8 cellular contexts compared by ENCODE assay signal in genomic region chr5:139438707-139439012, GRCh38. TPM values are rescaled to one million over a fixed set of nuclear protein-coding genes. Genes with fewer than 3 reads are reported as not detected.
DNase-seq lines count a peak whose midpoint lies in the region; ATAC-seq lines count a peak whose summit lies in the region.

No MANE protein-coding gene starts in this region.

- peak overlapping the region; percentile 94 for H3K4me3 Mint-ChIP-seq in activated T-cell treated with anti-CD3 and anti-CD28 coated beads, Interleukin-2, amount 50 U/mL, for 24 hours
- peak overlapping the region; percentile 92 for H3K4me3 Mint-ChIP-seq in activated naive CD8-positive, alpha-beta T cell treated with anti-CD3 and anti-CD28 coated beads, Interleukin-2, amount 50 U/mL, for 24 hours

- DNase-seq in activated T-cell treated with anti-CD3 and anti-CD28 coated beads, Interleukin-2, amount 50 U/mL, for 24 hours, result no peak
- DNase-seq in activated T-cell treated with anti-CD3 and anti-CD28 coated beads for 4 hours (no peak), globus pallidus (ENCODE audit: low spot score) (no peak)
- no peak for DNase-seq in activated naive CD8-positive, alpha-beta T cell treated with anti-CD3 and anti-CD28 coated beads, Interleukin-2, amount 50 U/mL, for 24 hours
- no peak for DNase-seq in stimulated activated CD4-positive, alpha-beta T cell treated with anti-CD3 and anti-CD28 coated beads, Interleukin-4, amount 100 ng/mL, for 24 hours

- peaks cover 57% of the 10 kb centered on the region for H3K4me1 Mint-ChIP-seq in activated T-cell treated with anti-CD3 and anti-CD28 coated beads, Interleukin-2, amount 50 U/mL, for 24 hours (ENCODE audit: low read depth)
- peaks cover 52% of the 10 kb centered on the region for H3K4me1 Mint-ChIP-seq in activated naive CD8-positive, alpha-beta T cell treated with anti-CD3 and anti-CD28 coated beads, Interleukin-2, amount 50 U/mL, for 24 hours

- no peaks in the 10 kb centered on the region for H3K9me3 Mint-ChIP-seq in activated T-cell treated with anti-CD3 and anti-CD28 coated beads, Interleukin-2, amount 50 U/mL, for 24 hours
- H3K9me3 Mint-ChIP-seq in activated naive CD8-positive, alpha-beta T cell treated with anti-CD3 and anti-CD28 coated beads, Interleukin-2, amount 50 U/mL, for 24 hours, result no peaks in the 10 kb centered on the region

- H3K27ac ChIP-seq in layer of hippocampus (ENCODE audit: low read depth, low read length), result peak overlapping the region; percentile 52
- peak overlapping the region; percentile 33 for H3K27ac ChIP-seq in thymus (ENCODE audit: low read depth)

- 53% methylated on average over 8 of the region's 8 CpGs for WGBS in thymus

- no peaks in the 10 kb centered on the region for H3K36me3 ChIP-seq in thymus (ENCODE audit: control insufficient read depth, insufficient read depth)

- H3K27me3 ChIP-seq in layer of hippocampus (ENCODE audit: control insufficient read depth, insufficient read depth, low read length) (no peaks in the 10 kb centered on the region), thymus (ENCODE audit: control insufficient read depth, insufficient read depth) (no peaks in the 10 kb centered on the region)

- H3K27ac Mint-ChIP-seq in activated T-cell treated with anti-CD3 and anti-CD28 coated beads, Interleukin-2, amount 50 U/mL, for 24 hours, result peak overlapping the region; percentile 99
- H3K27ac Mint-ChIP-seq in activated naive CD8-positive, alpha-beta T cell treated with anti-CD3 and anti-CD28 coated beads, Interleukin-2, amount 50 U/mL, for 24 hours, result peak overlapping the region; percentile 98

- peaks cover 37% of the 10 kb centered on the region for H3K36me3 Mint-ChIP-seq in activated T-cell treated with anti-CD3 and anti-CD28 coated beads, Interleukin-2, amount 50 U/mL, for 24 hours (ENCODE audit: low read depth)
- H3K36me3 Mint-ChIP-seq in activated naive CD8-positive, alpha-beta T cell treated with anti-CD3 and anti-CD28 coated beads, Interleukin-2, amount 50 U/mL, for 24 hours (ENCODE audit: low read depth), result peaks cover 13% of the 10 kb centered on the region

- H3K4me3 ChIP-seq in thymus (ENCODE audit: low read length), result peak overlapping the region; percentile 54

- H3K27me3 Mint-ChIP-seq in activated T-cell treated with anti-CD3 and anti-CD28 coated beads, Interleukin-2, amount 50 U/mL, for 24 hours, result no peaks in the 10 kb centered on the region
- no peaks in the 10 kb centered on the region for H3K27me3 Mint-ChIP-seq in activated naive CD8-positive, alpha-beta T cell treated with anti-CD3 and anti-CD28 coated beads, Interleukin-2, amount 50 U/mL, for 24 hours

- no peak for ATAC-seq in activated naive CD8-positive, alpha-beta T cell treated with anti-CD3 and anti-CD28 coated beads, Interleukin-2, amount 50 U/mL, for 24 hours
- no peak for ATAC-seq in HG02840 (IDR thresholded peaks at IDR 0.05; ENCODE audit: low FRiP score, unreplicated experiment)

- no peaks in the 10 kb centered on the region for H3K9me3 ChIP-seq in thymus (ENCODE audit: control insufficient read depth)

- peaks cover 9% of the 10 kb centered on the region for H3K4me1 ChIP-seq in thymus (ENCODE audit: control insufficient read depth, insufficient read depth, low read length)

RNA-seq across cellular contexts. Expression of gene DNAJC18, which starts 0.7 kb away (rescaled TPM):
- 4.3 TPM for polyA plus RNA-seq in thymus

RNA-seq across cellular contexts. Expression of gene ECSCR, which starts 23.9 kb away (rescaled TPM):
- polyA plus RNA-seq in thymus, result 12.2 TPM

RNA-seq across cellular contexts. Expression of gene SMIM33, which starts 32.1 kb away (rescaled TPM):
- polyA plus RNA-seq in thymus, result 0.05 TPM

RNA-seq across cellular contexts. Expression of gene SPATA24, which starts 34.8 kb away (rescaled TPM):
- 6.6 TPM for polyA plus RNA-seq in thymus

RNA-seq across cellular contexts. Expression of gene PROB1, which starts 43.8 kb away (rescaled TPM):
- polyA plus RNA-seq in thymus, result 1.0 TPM
